Comparison of ENCODE assay signal across 13 cellular contexts in the genomic region with DNA sequence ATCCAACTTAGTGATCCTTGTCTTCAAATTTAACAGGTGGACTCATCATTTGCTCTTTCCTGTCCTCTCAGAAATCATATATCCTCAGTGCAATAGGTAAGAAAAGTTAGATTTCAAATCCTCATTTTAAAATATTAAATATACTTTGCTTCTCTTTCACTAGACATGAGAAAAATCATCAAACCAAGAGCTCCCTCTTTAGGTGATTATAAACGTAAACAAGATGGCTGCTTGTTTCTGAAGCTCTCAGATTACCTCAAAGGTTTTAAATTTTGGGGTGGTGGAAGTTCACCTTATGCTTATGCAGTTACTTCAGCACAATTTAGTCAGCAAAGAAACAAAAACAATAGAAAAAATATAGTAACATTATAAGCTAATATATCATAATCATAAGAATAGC. TPM values are rescaled to one million over a fixed set of nuclear protein-coding genes. Genes with fewer than 3 reads are reported as not detected.
DNase-seq lines count a peak whose midpoint lies in the region; ATAC-seq and TF ChIP-seq lines count a peak whose summit lies in the region.
"Had no signal": no experiment of that assay in that cellular context is flagged by ENCODE, and none has a peak within 500 bp of the region (broad histone marks: within the 10 kb centered on the region; RNA-seq: fewer than 3 reads in every experiment).

No MANE protein-coding gene starts in this region.

- H3K9me3 Mint-ChIP-seq in progenitor cell of endocrine pancreas (ENCODE audit: low read depth), result no peaks in the 10 kb centered on the region
- H3K9me3 Mint-ChIP-seq: T-helper 2 cell treated with Interferon-gamma antibody and Interleukin-4, amounts not matched to agents 5 μg/mL and 100 μg/mL, for 36 hours had no signal

- peak; percentile 44 for TF ChIP-seq CTCF in progenitor cell of endocrine pancreas (IDR thresholded peaks at IDR 0.05; ENCODE audit: unreplicated experiment)

- H3K4me3 Mint-ChIP-seq in progenitor cell of endocrine pancreas (ENCODE audit: low read depth), result no peak overlapping the region
- H3K4me3 Mint-ChIP-seq: T-helper 2 cell treated with Interferon-gamma antibody and Interleukin-4, amounts not matched to agents 5 μg/mL and 100 μg/mL, for 36 hours had no signal

- DNase-seq in NCI-H345 (lab: John Stamatoyannopoulos, UW) (peak; percentile 0), NCI-H345 treated with DMSO at 0.1 percent for 48 hours (lab: John Stamatoyannopoulos, UW; ENCODE audit: unreplicated experiment) (no peak), NCI-H1694 treated with DMSO at 0.1 percent for 48 hours (lab: John Stamatoyannopoulos, UW) (peak; percentile 5), T47D (ENCODE audit: low read depth in 1 of 2, low spot score in 1 of 2) (peak; percentile 4 to 29), progenitor cell of endocrine pancreas (ENCODE audit: low spot score, unreplicated experiment) (no peak), NCI-H187 (lab: John Stamatoyannopoulos, UW) (no peak)
- DNase-seq in stimulated activated CD4-positive, alpha-beta T cell treated with anti-CD3 and anti-CD28 coated beads, Interleukin-1b, Interleukin-23, amount 100 ng/mL, for 48 hours, result no peak
- DNase-seq: nucleus accumbens had no signal

- in situ Hi-C loops in T47D (cut with HindIII; ENCODE audit: low pct_unique_long_range_greater_than_20kb, low sequenced_read_pairs), result no loop called here

- H3K27ac Mint-ChIP-seq in progenitor cell of endocrine pancreas, result no peak overlapping the region
- H3K27ac Mint-ChIP-seq: T-helper 2 cell treated with Interferon-gamma antibody and Interleukin-4, amounts not matched to agents 5 μg/mL and 100 μg/mL, for 36 hours had no signal

- no peak for ATAC-seq in GM21390 (IDR thresholded peaks at IDR 0.05; ENCODE audit: unreplicated experiment)

- no peaks in the 10 kb centered on the region for H3K27me3 Mint-ChIP-seq in progenitor cell of endocrine pancreas

- no peaks in the 10 kb centered on the region for H3K36me3 Mint-ChIP-seq in progenitor cell of endocrine pancreas (ENCODE audit: insufficient read depth)

- H3K4me1 Mint-ChIP-seq in progenitor cell of endocrine pancreas (ENCODE audit: low read depth), result no peaks in the 10 kb centered on the region

RNA-seq across cellular contexts. Expression of a gene that starts 27.3 kb away (rescaled TPM):
- not detected in 2 replicates for total RNA-seq in progenitor cell of endocrine pancreas
- total RNA-seq: astrocyte, esophagus muscularis mucosa, temporal lobe had no signal

RNA-seq across cellular contexts. Expression of a gene that starts 43.8 kb away (rescaled TPM):
- not detected in 2 replicates for total RNA-seq in progenitor cell of endocrine pancreas
- total RNA-seq: astrocyte, esophagus muscularis mucosa, temporal lobe had no signal

Comparison
In these comparisons a context has a peak if more than half of its experiments do, and no peak if none do; other contexts are left out.
1. DNase-seq: peak in NCI-H345 (single experiment), NCI-H1694 treated with DMSO at 0.1 percent for 48 hours (single experiment) and T47D (2 of 2); none in NCI-H345 treated with DMSO at 0.1 percent for 48 hours (single experiment), progenitor cell of endocrine pancreas (single experiment), stimulated activated CD4-positive, alpha-beta T cell treated with anti-CD3 and anti-CD28 coated beads, Interleukin-1b, Interleukin-23, amount 100 ng/mL, for 48 hours (single experiment) and NCI-H187 (0 of 2).